ENCODE assay signal across 30 cellular contexts in genomic region chr19:30428856-30429255, GRCh38. TPM values are rescaled to one million over a fixed set of nuclear protein-coding genes. Genes with fewer than 3 reads are reported as not detected.
"Had no signal": no experiment of that assay in that cellular context is flagged by ENCODE, and none has a peak within 500 bp of the region (broad histone marks: within the 10 kb centered on the region; RNA-seq: fewer than 3 reads in every experiment).

No MANE protein-coding gene starts in this region.

- ATAC-seq: activated naive CD4-positive, alpha-beta T cell treated with anti-CD3 and anti-CD28 coated beads, Interleukin-2, amount 50 U/mL, for 72 hours; activated T-cell treated with anti-CD3 and anti-CD28 coated beads, Interleukin-2, amount 50 U/mL, for 72 hours; effector memory CD8-positive, alpha-beta T cell; foreskin keratinocyte; gastrocnemius medialis; WTC11 had no signal

- H3K27me3 ChIP-seq: ascending aorta, foreskin keratinocyte, gastrocnemius medialis had no signal

- H3K27ac ChIP-seq: ascending aorta, breast epithelium, cardiac muscle cell, esophagus muscularis mucosa, foreskin keratinocyte, gastrocnemius medialis, VCaP had no signal

- DNase-seq: activated CD4-positive, alpha-beta memory T cell treated with anti-CD3 and anti-CD28 coated beads, Interleukin-2, amount 10 ng/mL, durations not matched to agents 7 days and 5 days; activated CD4-positive, alpha-beta T cell treated with anti-CD3 and anti-CD28 coated beads for 1 hour; activated CD4-positive, alpha-beta T cell treated with anti-CD3 and anti-CD28 coated beads for 4 hours; activated CD4-positive, alpha-beta T cell treated with anti-CD3 and anti-CD28 coated beads, Interleukin-2, amount 10 ng/mL, durations not matched to agents 7 days and 5 days; activated CD4-positive, alpha-beta T cell treated with anti-CD3 and anti-CD28 coated beads, Interleukin-2, amount 50 U/mL, for 4 hours; activated CD8-positive, alpha-beta memory T cell treated with anti-CD3 and anti-CD28 coated beads, Interleukin-2, amount 50 U/mL, for 48 hours; activated gamma-delta T cell; activated naive CD4-positive, alpha-beta T cell; activated naive CD4-positive, alpha-beta T cell treated with anti-CD3 and anti-CD28 coated beads, Interleukin-2, amount 10 ng/mL, durations not matched to agents 7 days and 5 days; activated naive CD8-positive, alpha-beta T cell treated with anti-CD3 and anti-CD28 coated beads, Interleukin-2, amount 10 ng/mL, durations not matched to agents 7 days and 5 days; activated T-cell treated with anti-CD3 and anti-CD28 coated beads for 4 hours; activated T-cell treated with anti-CD3 and anti-CD28 coated beads, Interleukin-2, amount 50 U/mL, for 24 hours; activated T-cell treated with anti-CD3 and anti-CD28 coated beads, Interleukin-2, amount 50 U/mL, for 72 hours; cortex of kidney; dermis blood vessel endothelial cell; effector CD4-positive, alpha-beta T cell; effector memory CD8-positive, alpha-beta T cell; erythroblast; foreskin keratinocyte; gastrocnemius medialis; glutamatergic neuron; T-helper 2 cell had no signal

- H3K4me3 ChIP-seq: ascending aorta, breast epithelium, cardiac muscle cell, esophagus muscularis mucosa, gastrocnemius medialis had no signal

- H3K9me3 ChIP-seq: ascending aorta, breast epithelium, esophagus muscularis mucosa, gastrocnemius medialis had no signal

- H3K36me3 ChIP-seq: ascending aorta, breast epithelium, cardiac muscle cell, esophagus muscularis mucosa, gastrocnemius medialis had no signal

- H3K4me1 ChIP-seq: ascending aorta, breast epithelium, esophagus muscularis mucosa, foreskin keratinocyte, gastrocnemius medialis had no signal

RNA-seq across cellular contexts. Expression of gene ZNF536, which starts 56.7 kb away (rescaled TPM):
- total RNA-seq: activated CD4-positive, alpha-beta memory T cell treated with anti-CD3 and anti-CD28 coated beads, Interleukin-2, amount 10 ng/mL, durations not matched to agents 7 days and 5 days; activated CD4-positive, alpha-beta T cell treated with anti-CD3 and anti-CD28 coated beads, Interleukin-2, amount 10 ng/mL, durations not matched to agents 7 days and 5 days; activated naive CD4-positive, alpha-beta T cell treated with anti-CD3 and anti-CD28 coated beads, Interleukin-2, amount 50 U/mL, for 72 hours; activated naive CD8-positive, alpha-beta T cell treated with anti-CD3 and anti-CD28 coated beads, Interleukin-2, amount 10 ng/mL, durations not matched to agents 7 days and 5 days; ascending aorta; dermis blood vessel endothelial cell; foreskin keratinocyte; T-helper 1 cell treated with Interleukin-12 subunit alpha and Interleukin-12 subunit beta and Interleukin-4 antibody, amounts not matched to agents 30 ng/mL and 1 ng/mL, for 36 hours had no signal
- polyA plus RNA-seq: foreskin keratinocyte had no signal
